In the genomic region with DNA sequence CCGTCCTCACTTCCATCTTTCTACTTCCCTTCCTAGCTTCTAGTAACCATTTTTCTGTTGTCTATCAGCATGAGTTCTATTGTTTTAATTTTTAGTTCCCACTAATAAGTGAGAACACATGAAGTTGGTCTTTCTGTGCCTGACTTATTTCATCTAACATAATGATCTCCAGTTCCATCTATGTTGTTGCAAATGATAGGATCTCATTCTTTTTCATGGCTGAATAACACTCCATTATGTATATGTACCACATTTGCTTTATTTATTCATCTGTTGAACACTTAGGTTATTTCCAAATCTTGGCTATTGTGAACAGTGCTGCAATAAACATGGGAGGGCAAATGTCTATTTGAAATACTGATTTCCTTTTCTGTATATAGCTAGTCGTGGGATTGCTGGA, we compare ENCODE assay signal across 22 cellular contexts.
"Had no signal": no experiment of that assay in that cellular context is flagged by ENCODE, and none has a peak within 500 bp of the region (broad histone marks: within the 10 kb centered on the region; RNA-seq: fewer than 3 reads in every experiment).

No MANE protein-coding gene starts in this region.

- H3K27me3 ChIP-seq: adrenal gland, breast epithelium, esophagus squamous epithelium, neural progenitor cell, ovary, right lobe of liver, suprapubic skin, transverse colon, uterus had no signal

- H3K27me3 Mint-ChIP-seq: activated CD4-positive, alpha-beta T cell treated with anti-CD3 and anti-CD28 coated beads for 36 hours; stimulated activated naive CD8-positive, alpha-beta T cell treated with anti-CD3 and anti-CD28 coated beads, Interleukin-15, amount 100 ng/mL, for 72 hours had no signal

- H3K4me1 Mint-ChIP-seq: neural progenitor cell had no signal

- H2AFZ ChIP-seq: neural progenitor cell had no signal

- H3K27ac Mint-ChIP-seq: activated CD4-positive, alpha-beta T cell treated with anti-CD3 and anti-CD28 coated beads for 36 hours; neural progenitor cell; stimulated activated naive CD8-positive, alpha-beta T cell treated with anti-CD3 and anti-CD28 coated beads, Interleukin-15, amount 100 ng/mL, for 72 hours had no signal

- H3K9me3 ChIP-seq: adrenal gland, breast epithelium, esophagus squamous epithelium, left ventricle myocardium inferior, ovary, right lobe of liver, suprapubic skin, transverse colon, uterus had no signal

- H3K27ac ChIP-seq: adrenal gland, breast epithelium, esophagus squamous epithelium, left ventricle myocardium inferior, ovary, right lobe of liver, suprapubic skin, transverse colon, uterus had no signal

- H3K4me3 Mint-ChIP-seq: activated CD4-positive, alpha-beta T cell treated with anti-CD3 and anti-CD28 coated beads for 36 hours; immature natural killer cell; neural progenitor cell; stimulated activated naive CD8-positive, alpha-beta T cell treated with anti-CD3 and anti-CD28 coated beads, Interleukin-15, amount 100 ng/mL, for 72 hours had no signal

- H3K4me3 ChIP-seq: adrenal gland, breast epithelium, esophagus squamous epithelium, left ventricle myocardium inferior, neural progenitor cell, ovary, right lobe of liver, suprapubic skin, transverse colon, uterus had no signal

- H3K4me1 ChIP-seq: breast epithelium, neural progenitor cell, right lobe of liver, uterus had no signal

- H3K9ac ChIP-seq: neural progenitor cell had no signal

- H3K4me2 ChIP-seq: neural progenitor cell had no signal

- DNase-seq: activated CD4-positive, alpha-beta T cell treated with anti-CD3 and anti-CD28 coated beads for 36 hours; activated CD4-positive, alpha-beta T cell treated with anti-CD3 and anti-CD28 coated beads, Interleukin-2, amount 50 U/mL, for 48 hours; activated naive CD4-positive, alpha-beta T cell treated with Interleukin-2 at 50 U/mL for 16 hours; cerebellar nuclear complex; effector CD8-positive, alpha-beta T cell; esophagus squamous epithelium; immature natural killer cell; kidney glomerular epithelial cell; left ventricle myocardium inferior; mammary epithelial cell; ovary; right lobe of liver; small intestine; stimulated activated CD4-positive, alpha-beta T cell treated with anti-CD3 and anti-CD28 coated beads, Interleukin-15, amount 100 ng/mL, for 24 hours; stimulated activated CD4-positive, alpha-beta T cell treated with anti-CD3 and anti-CD28 coated beads, Interleukin-2, amount 100 ng/mL, for 48 hours; stimulated activated naive CD8-positive, alpha-beta T cell treated with anti-CD3 and anti-CD28 coated beads, Interleukin-15, amount 100 ng/mL, for 72 hours; transverse colon; uterus had no signal

- H3K9me3 Mint-ChIP-seq: immature natural killer cell; neural progenitor cell; stimulated activated naive CD8-positive, alpha-beta T cell treated with anti-CD3 and anti-CD28 coated beads, Interleukin-15, amount 100 ng/mL, for 72 hours had no signal

- ATAC-seq: activated CD4-positive, alpha-beta T cell treated with anti-CD3 and anti-CD28 coated beads for 36 hours; stimulated activated naive CD8-positive, alpha-beta T cell treated with anti-CD3 and anti-CD28 coated beads, Interleukin-15, amount 100 ng/mL, for 72 hours had no signal
